Comparison of ENCODE assay signal across 21 cellular contexts in genomic region chr11:8083088-8083395, GRCh38. TPM values are rescaled to one million over a fixed set of nuclear protein-coding genes. Genes with fewer than 3 reads are reported as not detected.
DNase-seq lines count a peak whose midpoint lies in the region; ATAC-seq and TF ChIP-seq lines count a peak whose summit lies in the region.
"Had no signal": no experiment of that assay in that cellular context is flagged by ENCODE, and none has a peak within 500 bp of the region (broad histone marks: within the 10 kb centered on the region; RNA-seq: fewer than 3 reads in every experiment).

No MANE protein-coding gene starts in this region.

- no peak for TF ChIP-seq POLR2A in gastrocnemius medialis (IDR thresholded peaks at IDR 0.05)

- H3K27ac ChIP-seq in GM23338 (ENCODE audit: low read depth) (no peak overlapping the region), hepatocyte (peak overlapping the region; percentile 45), gastrocnemius medialis (no peak overlapping the region)
- H3K27ac ChIP-seq: upper lobe of left lung had no signal

- H3K9me2 ChIP-seq in GM23338 (ENCODE audit: insufficient read depth) = no peaks in the 10 kb centered on the region; the same call in 1 of the 2 replicates
- no peaks in the 10 kb centered on the region for H3K9me2 ChIP-seq in hepatocyte (replicated peaks; ENCODE audit: insufficient read depth)

- no peak overlapping the region for H3K27ac Mint-ChIP-seq in GM23338
- no peak overlapping the region for H3K27ac Mint-ChIP-seq in progenitor cell of endocrine pancreas
- H3K27ac Mint-ChIP-seq: activated CD4-positive, alpha-beta T cell treated with anti-CD3 and anti-CD28 coated beads for 36 hours; activated naive CD8-positive, alpha-beta T cell treated with anti-CD3 and anti-CD28 coated beads, Interleukin-2, amount 10 ng/mL, durations not matched to agents 7 days and 5 days; CD14-positive monocyte had no signal

- 0 out of 2 replicates have a peak, but pooled peaks cover 3% of the 10 kb centered on the region for H3F3A ChIP-seq in GM23338 (replicated peaks; ENCODE audit: low read depth)

- DNase-seq in GM23338 (ENCODE audit: low spot score) = no peak
- no peak for DNase-seq in NT2/D1 (ENCODE audit: low read depth, low spot score)
- DNase-seq in hepatocyte (ENCODE audit: low spot score) = no peak
- DNase-seq in progenitor cell of endocrine pancreas (ENCODE audit: low spot score, unreplicated experiment) = no peak
- DNase-seq in activated CD4-positive, alpha-beta T cell treated with anti-CD3 and anti-CD28 coated beads, Interleukin-2, amount 50 U/mL, for 48 hours = no peak
- DNase-seq in NCI-H510A treated with DMSO at 0.1 percent for 48 hours (lab: John Stamatoyannopoulos, UW) = no peak
- no peak for DNase-seq in cerebellar nuclear complex (lab: John Stamatoyannopoulos, UW)
- DNase-seq in gastrocnemius medialis = no peak
- DNase-seq: activated CD4-positive, alpha-beta T cell treated with anti-CD3 and anti-CD28 coated beads for 36 hours; activated effector memory CD4-positive, alpha-beta T cell treated with anti-CD3 and anti-CD28 coated beads, Interleukin-2, amount 50 U/mL, for 16 hours; activated naive CD8-positive, alpha-beta T cell treated with anti-CD3 and anti-CD28 coated beads, Interleukin-2, amount 10 ng/mL, durations not matched to agents 7 days and 5 days; activated T-cell treated with anti-CD3 and anti-CD28 coated beads for 4 hours; effector CD4-positive, alpha-beta T cell; mammary epithelial cell; NCI-H1092; NCI-H187 treated with DMSO at 0.1 percent for 48 hours; stimulated activated CD4-positive, alpha-beta T cell treated with anti-CD3 and anti-CD28 coated beads, Interleukin-1b, Interleukin-23, amount 100 ng/mL, for 48 hours; upper lobe of left lung had no signal

- H3K4me3 Mint-ChIP-seq in GM23338 (no peak overlapping the region), progenitor cell of endocrine pancreas (ENCODE audit: low read depth) (peak overlapping the region; percentile 72)
- H3K4me3 Mint-ChIP-seq: activated CD4-positive, alpha-beta T cell treated with anti-CD3 and anti-CD28 coated beads for 36 hours; activated naive CD8-positive, alpha-beta T cell treated with anti-CD3 and anti-CD28 coated beads, Interleukin-2, amount 10 ng/mL, durations not matched to agents 7 days and 5 days had no signal

- peaks cover 26% of the 10 kb centered on the region for H3K27me3 ChIP-seq in GM23338 (ENCODE audit: insufficient read depth)
- H3K27me3 ChIP-seq in NT2/D1 (ENCODE audit: insufficient read depth, insufficient read length) = peaks cover 29% of the 10 kb centered on the region
- H3K27me3 ChIP-seq in hepatocyte = no peaks in the 10 kb centered on the region
- H3K27me3 ChIP-seq in gastrocnemius medialis = peaks cover 0 to 5% (median 0%) of the 10 kb centered on the region in 3 donors

- ATAC-seq in GM23338 (no peak), gastrocnemius medialis (no peak)
- ATAC-seq: activated CD4-positive, alpha-beta T cell treated with anti-CD3 and anti-CD28 coated beads for 36 hours had no signal

- WGBS in hepatocyte (ENCODE audit: low lambda C conversion rate, missing lambda C conversion rate) = 82% methylated on average over 9 of the region's 9 CpGs

- H3K27me3 Mint-ChIP-seq in GM23338 (ENCODE audit: insufficient read depth, low read depth, poor library complexity) (peaks cover 33% of the 10 kb centered on the region), progenitor cell of endocrine pancreas (peaks cover 25% of the 10 kb centered on the region)

- peak overlapping the region; percentile 7 for H3K9ac ChIP-seq in NT2/D1 (ENCODE audit: insufficient read length, low read depth)

- no peaks in the 10 kb centered on the region for H3K36me3 ChIP-seq in GM23338 (ENCODE audit: insufficient read depth)
- peaks cover 7% of the 10 kb centered on the region for H3K36me3 ChIP-seq in NT2/D1 (ENCODE audit: insufficient read depth, insufficient read length, low read length)
- no peaks in the 10 kb centered on the region for H3K36me3 ChIP-seq in hepatocyte (replicated peaks; ENCODE audit: insufficient read depth, low read depth)
- H3K36me3 ChIP-seq in gastrocnemius medialis = no peaks in the 10 kb centered on the region
- H3K36me3 ChIP-seq: heart left ventricle, upper lobe of left lung had no signal

- peaks cover 15% of the 10 kb centered on the region for H4K20me1 ChIP-seq in GM23338 (replicated peaks; ENCODE audit: insufficient read depth)
- H4K20me1 ChIP-seq in hepatocyte (ENCODE audit: insufficient read depth, poor library complexity, severe bottlenecking) = peaks cover 13% of the 10 kb centered on the region

- H3K79me2 ChIP-seq in GM23338 (replicated peaks; ENCODE audit: insufficient read depth) (peaks cover 27% of the 10 kb centered on the region), hepatocyte (peaks cover 59% of the 10 kb centered on the region)

- no peak overlapping the region for H2AFZ ChIP-seq in GM23338
- no peak overlapping the region for H2AFZ ChIP-seq in hepatocyte

- H3K4me2 ChIP-seq in GM23338 = peak overlapping the region; percentile 90; the same call in 1 of the 2 replicates
- peak overlapping the region; percentile 97 for H3K4me2 ChIP-seq in hepatocyte

- no peaks in the 10 kb centered on the region for H3K9me3 ChIP-seq in NT2/D1 (ENCODE audit: insufficient read depth, low read length)
- H3K9me3 ChIP-seq in hepatocyte (ENCODE audit: low read depth) = no peaks in the 10 kb centered on the region
- no peaks in the 10 kb centered on the region for H3K9me3 ChIP-seq in gastrocnemius medialis
- H3K9me3 ChIP-seq: heart left ventricle, upper lobe of left lung had no signal

- in situ Hi-C loops in gastrocnemius medialis (cut with MboI; ENCODE audit: low sequenced_read_pairs in 4 of 4) = no loop called here

- intact Hi-C loops in gastrocnemius medialis (cut with DNase I; ENCODE audit: low total_unique reads) = no loop called here

- H3K4me1 ChIP-seq in GM23338 (ENCODE audit: insufficient read depth) = peaks cover 51% of the 10 kb centered on the region
- H3K4me1 ChIP-seq in NT2/D1 (ENCODE audit: insufficient read depth, insufficient read length) = peaks cover 36% of the 10 kb centered on the region
- peaks cover 19% of the 10 kb centered on the region for H3K4me1 ChIP-seq in hepatocyte (ENCODE audit: insufficient read depth)
- peaks cover 0 to 11% of the 10 kb centered on the region in 2 donors for H3K4me1 ChIP-seq in gastrocnemius medialis

- H3K4me1 Mint-ChIP-seq in GM23338 (peaks cover 61% of the 10 kb centered on the region), progenitor cell of endocrine pancreas (ENCODE audit: low read depth) (peaks cover 9% of the 10 kb centered on the region)
- H3K4me1 Mint-ChIP-seq: activated naive CD8-positive, alpha-beta T cell treated with anti-CD3 and anti-CD28 coated beads, Interleukin-2, amount 10 ng/mL, durations not matched to agents 7 days and 5 days had no signal

- H3K4me3 ChIP-seq in GM23338 = no peak overlapping the region
- H3K4me3 ChIP-seq in NT2/D1 (ENCODE audit: insufficient read length, low read depth) = no peak overlapping the region
- no peak overlapping the region for H3K4me3 ChIP-seq in hepatocyte
- no peak overlapping the region for H3K4me3 ChIP-seq in gastrocnemius medialis
- H3K4me3 ChIP-seq: upper lobe of left lung had no signal

- H3K9me3 Mint-ChIP-seq in GM23338 (no peaks in the 10 kb centered on the region), progenitor cell of endocrine pancreas (ENCODE audit: low read depth) (no peaks in the 10 kb centered on the region)
- H3K9me3 Mint-ChIP-seq: activated naive CD8-positive, alpha-beta T cell treated with anti-CD3 and anti-CD28 coated beads, Interleukin-2, amount 10 ng/mL, durations not matched to agents 7 days and 5 days had no signal

- TF ChIP-seq CTCF in GM23338 (conservative IDR thresholded peaks at IDR 0.05; ENCODE audit: low read depth in 2 of 2) = no peak
- TF ChIP-seq CTCF in hepatocyte (IDR thresholded peaks at IDR 0.05; ENCODE audit: poor library complexity) = no peak
- TF ChIP-seq CTCF in progenitor cell of endocrine pancreas (IDR thresholded peaks at IDR 0.05; ENCODE audit: unreplicated experiment) = no peak
- TF ChIP-seq CTCF in gastrocnemius medialis (IDR thresholded peaks at IDR 0.05 in 4 of 5, conservative IDR thresholded peaks at IDR 0.05 in 1 of 5) = no peak

- H3K36me3 Mint-ChIP-seq in GM23338 (ENCODE audit: low read depth) = no peaks in the 10 kb centered on the region
- no peaks in the 10 kb centered on the region for H3K36me3 Mint-ChIP-seq in progenitor cell of endocrine pancreas (ENCODE audit: insufficient read depth)
- H3K36me3 Mint-ChIP-seq: activated naive CD8-positive, alpha-beta T cell treated with anti-CD3 and anti-CD28 coated beads, Interleukin-2, amount 10 ng/mL, durations not matched to agents 7 days and 5 days; CD14-positive monocyte had no signal

TF ChIP-seq in GM23338, 12 proteins besides CTCF, POLR2A, EP300 and RAD21 (continues in another document):
- TF ChIP-seq EZH2 (IDR thresholded peaks at IDR 0.05; ENCODE audit: low read depth, unreplicated experiment) = no peak

RNA-seq across cellular contexts. Expression of gene TUB, which starts 2.0 kb away (rescaled TPM):
- total RNA-seq in GM23338 (2014; rRNA removed; shearing (Covaris generic)) = 23.7 and 30.4 TPM in 2 replicates
- polyA plus RNA-seq in GM23338 (2016; fragmentation: Nextera tagmentation; extraction: Ambion mirVana) (5.0 and 5.5 TPM in 2 replicates), hepatocyte (4.8 and 5.0 TPM in 2 replicates)
- total RNA-seq in hepatocyte (14.9 and 18.7 TPM in 2 replicates), progenitor cell of endocrine pancreas (14.9 and 16.3 TPM in 2 replicates), gastrocnemius medialis (1 to 10 TPM in 2 of 4 donors, under 1 TPM in 2; 0.71 to 1.2 (median 1.1) TPM)
- total RNA-seq: OCI-LY7 had no signal
- polyA plus RNA-seq: CD14-positive monocyte had no signal
